ENCODE assay signal across 1 cellular context in genomic region chr13:47220453-47221150, GRCh38.
TF ChIP-seq lines count a peak whose summit lies in the region.

No MANE protein-coding gene starts in this region.

TF ChIP-seq in H1, 55 proteins besides CTCF, POLR2A, EP300 and RAD21 (continued from another document):
- TF ChIP-seq HDAC2 (IDR thresholded peaks at IDR 0.05; ENCODE audit: borderline replicate concordance in 1 of 2, low read depth in 2 of 2, low read length in 2 of 2) (no peak), CHD7 (IDR thresholded peaks at IDR 0.05; ENCODE audit: insufficient replicate concordance, low read length) (no peak), MAFK (IDR thresholded peaks at IDR 0.05; ENCODE audit: low read depth, low read length) (no peak), CBX8 (IDR thresholded peaks at IDR 0.05; ENCODE audit: borderline replicate concordance, low read depth, low read length) (no peak), SUZ12 (IDR thresholded peaks at IDR 0.05; ENCODE audit: low read length) (no peak), SP4 (IDR thresholded peaks at IDR 0.05; ENCODE audit: low read length) (no peak)
